In genomic region chr14:105487449-105487985, GRCh38 we compare ENCODE assay signal across 8 cellular contexts. TPM values are rescaled to one million over a fixed set of nuclear protein-coding genes. Genes with fewer than 3 reads are reported as not detected.
DNase-seq lines count a peak whose midpoint lies in the region; ATAC-seq and TF ChIP-seq lines count a peak whose summit lies in the region.

No MANE protein-coding gene starts in this region.

- H3K36me3 ChIP-seq in esophagus (ENCODE audit: control insufficient read depth in 2 of 2, insufficient read depth in 2 of 2, low read length in 1 of 2) (no peaks in the 10 kb centered on the region), prostate gland (no peaks in the 10 kb centered on the region)

- H3K27ac ChIP-seq in esophagus (ENCODE audit: low read depth in 2 of 2, low read length in 1 of 2) (peak overlapping the region; percentile 82 to 91), prostate gland (peak overlapping the region; percentile 6 to 47)

- WGBS in esophagus, 2 donors: 2 to 5% methylated on average over 29 to 48 of the region's 48 CpGs
- 10% methylated on average over 42 of the region's 48 CpGs for WGBS in prostate gland

- ATAC-seq in HG03521 (IDR thresholded peaks at IDR 0.05; ENCODE audit: unreplicated experiment) (no peak), GM21723 (IDR thresholded peaks at IDR 0.05; ENCODE audit: unreplicated experiment) (no peak)

- H3K27ac Mint-ChIP-seq in HFFc6: peak overlapping the region; percentile 55

- no peaks in the 10 kb centered on the region for H3K9me3 Mint-ChIP-seq in HFFc6

- peaks cover 18% of the 10 kb centered on the region for H3K4me1 Mint-ChIP-seq in HFFc6 (ENCODE audit: low read depth)

- DNase-seq in HFFc6 (no peak), prostate gland (ENCODE audit: low spot score) (no peak), NCI-H2196 (lab: John Stamatoyannopoulos, UW; ENCODE audit: unreplicated experiment) (no peak), cerebellar nuclear complex (lab: John Stamatoyannopoulos, UW) (no peak)
- DNase-seq in activated CD4-positive, alpha-beta T cell treated with anti-CD3 and anti-CD28 coated beads for 1 hour: peak; percentile 54

- TF ChIP-seq CTCF in HFFc6 (IDR thresholded peaks at IDR 0.05) (no peak; the same call in 1 of the 2 replicates), prostate gland (IDR thresholded peaks at IDR 0.05) (no peak)

- H3K4me3 Mint-ChIP-seq in HFFc6: peak overlapping the region; percentile 17; the same call in 1 of the 2 replicates

- H3K27me3 ChIP-seq in esophagus (ENCODE audit: control insufficient read depth in 1 of 2, insufficient read depth in 2 of 2, low read length in 2 of 2) (no peaks in the 10 kb centered on the region), prostate gland (replicated peaks; ENCODE audit: insufficient read depth) (peaks cover 4% of the 10 kb centered on the region)

- no peaks in the 10 kb centered on the region for H3K36me3 Mint-ChIP-seq in HFFc6 (ENCODE audit: low read depth)

- H3K4me3 ChIP-seq in esophagus (ENCODE audit: low read depth in 1 of 2, low read length in 2 of 2) (peak overlapping the region; percentile 41 to 58), prostate gland (peak overlapping the region; percentile 14 to 19)

- no peak for TF ChIP-seq POLR2A in prostate gland (IDR thresholded peaks at IDR 0.05)

- intact Hi-C loops in prostate gland (cut with DNase I): no loop called here

- H3K9me3 ChIP-seq in esophagus (ENCODE audit: control insufficient read depth in 2 of 2, insufficient read depth in 1 of 2, low read depth in 1 of 2, low read length in 1 of 2): no peaks in the 10 kb centered on the region
- no peaks in the 10 kb centered on the region for H3K9me3 ChIP-seq in prostate gland

- peaks cover 7% of the 10 kb centered on the region for H3K27me3 Mint-ChIP-seq in HFFc6 (ENCODE audit: insufficient read depth)

- H3K4me1 ChIP-seq in esophagus (ENCODE audit: control insufficient read depth in 2 of 2, insufficient read depth in 2 of 2, low read length in 1 of 2) (peaks cover 17 to 44% of the 10 kb centered on the region in 2 donors), prostate gland (replicated peaks) (peaks cover 17% of the 10 kb centered on the region)

RNA-seq across cellular contexts. Expression of gene CRIP1, which starts 0.8 kb away (rescaled TPM):
- total RNA-seq in HFFc6 (2021; fragmentation: NEBNext Ultra II Directional; extraction: Animal tissue kit (Norgen Biotek cat#: 25700)): 10 to 100 TPM in 4 of 6 experiments, 1 to 10 TPM in 2; 4.8 to 55.2 (median 42.3) TPM
- 10 to 100 TPM; 78.0 to 99.3 TPM for polyA plus RNA-seq in esophagus
- total RNA-seq in prostate gland: 10 to 100 TPM in 1 of 2 donors, 1 to 10 TPM in 1; 4.2 to 22.0 TPM

RNA-seq across cellular contexts. Expression of gene TEDC1, which starts 3.5 kb away (rescaled TPM):
- total RNA-seq in HFFc6 (2021; fragmentation: NEBNext Ultra II Directional; extraction: Animal tissue kit (Norgen Biotek cat#: 25700)): 10 to 100 TPM in 5 of 6 experiments, 1 to 10 TPM in 1; 9.1 to 12.9 (median 12.7) TPM
- 10 to 100 TPM; 11.8 to 17.6 TPM for polyA plus RNA-seq in esophagus
- total RNA-seq in prostate gland: 1 to 10 TPM; 7.5 to 8.9 TPM

RNA-seq across cellular contexts. Expression of gene CRIP2, which starts 12.9 kb away (rescaled TPM):
- 10 to 100 TPM in 4 of 6 experiments, 1 to 10 TPM in 2; 6.9 to 22.4 (median 21.0) TPM for total RNA-seq in HFFc6 (2021; fragmentation: NEBNext Ultra II Directional; extraction: Animal tissue kit (Norgen Biotek cat#: 25700))
- polyA plus RNA-seq in esophagus: 100 to 1,000 TPM in 1 of 2 donors, 10 to 100 TPM in 1; 99.5 to 145 TPM
- 100 to 1,000 TPM in 1 of 2 donors, 10 to 100 TPM in 1; 86.7 to 134 TPM for total RNA-seq in prostate gland

RNA-seq across cellular contexts. Expression of gene TMEM121, which starts 38.9 kb away (rescaled TPM):
- total RNA-seq in HFFc6 (2021; fragmentation: NEBNext Ultra II Directional; extraction: Animal tissue kit (Norgen Biotek cat#: 25700)): 1 to 10 TPM; 3.0 to 4.2 (median 3.4) TPM
- 1 to 10 TPM in 1 of 2 donors, under 1 TPM in 1; 0.29 to 1.3 TPM for polyA plus RNA-seq in esophagus
- total RNA-seq in prostate gland: 10 to 100 TPM; 11.1 to 15.7 TPM
